Comparison of ENCODE assay signal across 1 cellular context in genomic region chr2:96164459-96165184, GRCh38.
TF ChIP-seq lines count a peak whose summit lies in the region.

No MANE protein-coding gene starts in this region.

TF ChIP-seq in GM12878, 131 proteins besides CTCF, POLR2A, EP300 and RAD21 (continues in another document):
- TF ChIP-seq NR2C2 (IDR thresholded peaks at IDR 0.05; ENCODE audit: borderline replicate concordance, control insufficient read depth, insufficient read length, low read depth) (no peak), USF1 (IDR thresholded peaks at IDR 0.05; ENCODE audit: borderline replicate concordance, extremely low read length, insufficient read depth, low read depth, low read length) (peak; percentile 91), E2F8 (IDR thresholded peaks at IDR 0.05; ENCODE audit: low read depth, partially characterized antibody) (no peak), MLLT1 (IDR thresholded peaks at IDR 0.05) (peak; percentile 86), DPF2 (IDR thresholded peaks at IDR 0.05) (peak; percentile 93), RBBP5 (conservative IDR thresholded peaks at IDR 0.05) (no peak), TCF3 (IDR thresholded peaks at IDR 0.05; ENCODE audit: borderline replicate concordance, insufficient read depth, low read depth, low read length) (peak; percentile 41; the same call in 1 of the 2 replicates), EGR1 (IDR thresholded peaks at IDR 0.05; ENCODE audit: borderline replicate concordance in 1 of 2, low read depth in 2 of 2, low read length in 2 of 2) (no peak), BRCA1 (IDR thresholded peaks at IDR 0.05; ENCODE audit: low read depth, low read length) (no peak), SIN3A (IDR thresholded peaks at IDR 0.05; ENCODE audit: low read depth, low read length) (no peak), MYC (IDR thresholded peaks at IDR 0.05; ENCODE audit: insufficient read depth, insufficient read length, insufficient replicate concordance, low read length, severe bottlenecking) (no peak), NFYA (IDR thresholded peaks at IDR 0.05; ENCODE audit: borderline replicate concordance, low read depth, low read length) (no peak), ZBED1 (IDR thresholded peaks at IDR 0.05; ENCODE audit: borderline replicate concordance) (no peak), CUX1 (IDR thresholded peaks at IDR 0.05; ENCODE audit: insufficient replicate concordance, low read depth, low read length) (no peak), ELK1 (IDR thresholded peaks at IDR 0.05; ENCODE audit: low read depth, low read length) (no peak), ZBTB11 (CRISPR knock-in tag; IDR thresholded peaks at IDR 0.05) (no peak), MEF2A (IDR thresholded peaks at IDR 0.05; ENCODE audit: insufficient read depth, low read depth, low read length) (no peak), ZBTB4 (CRISPR knock-in tag; IDR thresholded peaks at IDR 0.05) (no peak), IKZF2 (IDR thresholded peaks at IDR 0.05) (peak; percentile 95 to 97), ZNF24 (IDR thresholded peaks at IDR 0.05) (no peak), CREM (IDR thresholded peaks at IDR 0.05; ENCODE audit: low read depth) (peak; percentile 35; the same call in 1 of the 2 replicates), NFIC (IDR thresholded peaks at IDR 0.05; ENCODE audit: low read depth, low read length) (no peak), PAX8 (IDR thresholded peaks at IDR 0.05) (no peak), CHD2 (IDR thresholded peaks at IDR 0.05; ENCODE audit: borderline replicate concordance, low read depth, low read length) (peak; percentile 65; the same call in 1 of the 2 replicates), IRF4 (IDR thresholded peaks at IDR 0.05; ENCODE audit: low read depth, low read length) (peak; percentile 59; the same call in 1 of the 2 replicates), SPI1 (IDR thresholded peaks at IDR 0.05; ENCODE audit: borderline replicate concordance, insufficient read depth, low read depth, low read length) (no peak), ATF3 (IDR thresholded peaks at IDR 0.05; ENCODE audit: borderline replicate concordance, extremely low read depth, low read depth, low read length) (peak; percentile 44; the same call in 1 of the 2 replicates), ETV6 (conservative IDR thresholded peaks at IDR 0.05 in 1 of 2, IDR thresholded peaks at IDR 0.05 in 1 of 2; ENCODE audit: borderline replicate concordance in 1 of 2, low read depth in 1 of 2) (peak in 1 of 2 experiments; percentile 49; a peak in 1 of 4 replicates), POLR2AphosphoS2 (IDR thresholded peaks at IDR 0.05; ENCODE audit: low read depth, low read length) (peak; percentile 90), POLR2AphosphoS5 (IDR thresholded peaks at IDR 0.05; ENCODE audit: low read length) (peak; percentile 76), SREBF2 (IDR thresholded peaks at IDR 0.05; ENCODE audit: low read length) (no peak), ZNF622 (IDR thresholded peaks at IDR 0.05) (no peak), HDAC2 (IDR thresholded peaks at IDR 0.05) (no peak), KAT2A (conservative IDR thresholded peaks at IDR 0.05; ENCODE audit: control insufficient read depth, low read depth, low read length) (no peak), POU2F2 (IDR thresholded peaks at IDR 0.05; ENCODE audit: borderline replicate concordance, low read depth, low read length) (no peak; the same call in 1 of the 3 replicates), SRF (IDR thresholded peaks at IDR 0.05; ENCODE audit: low read depth in 2 of 2, low read length in 2 of 2) (no peak), RELB (IDR thresholded peaks at IDR 0.05; ENCODE audit: low read depth) (peak; percentile 85), ZNF217 (IDR thresholded peaks at IDR 0.05) (no peak)
